ENCODE assay signal across 20 cellular contexts in genomic region chr1:36692465-36692864, GRCh38.
"Had no signal": no experiment of that assay in that cellular context is flagged by ENCODE, and none has a peak within 500 bp of the region (broad histone marks: within the 10 kb centered on the region; RNA-seq: fewer than 3 reads in every experiment).

No MANE protein-coding gene starts in this region.

- H3K4me3 Mint-ChIP-seq: dendritic cell treated with granulocyte-macrophage colony-stimulating factor and Interleukin-4, amounts not matched to agents 40 ng/mL and 50 ng/mL, for 4 days; effector memory CD8-positive, alpha-beta T cell; immature natural killer cell; mesothelial cell of epicardium; naive B cell had no signal

- H3K4me1 Mint-ChIP-seq: immature natural killer cell, mesothelial cell of epicardium, naive B cell had no signal

- H3K79me2 ChIP-seq: hepatocyte had no signal

- H3K36me3 ChIP-seq: colonic mucosa, esophagus muscularis mucosa, gastroesophageal sphincter, heart left ventricle, left lung, lower lobe of right lung had no signal

- H3K4me1 ChIP-seq: colonic mucosa, esophagus muscularis mucosa, foreskin keratinocyte, gastroesophageal sphincter, heart left ventricle, left lung, lower lobe of right lung had no signal

- H3K27ac ChIP-seq: colonic mucosa, esophagus muscularis mucosa, foreskin keratinocyte, gastroesophageal sphincter, heart left ventricle, hepatocyte, left lung, lower lobe of right lung had no signal

- H2AFZ ChIP-seq: hepatocyte had no signal

- DNase-seq: colonic mucosa; cortex of kidney; effector CD8-positive, alpha-beta T cell; effector memory CD8-positive, alpha-beta T cell; foreskin keratinocyte; heart left ventricle; hypothalamus; immature natural killer cell; left cardiac atrium; left lung; left ventricle myocardium superior; lower lobe of right lung; mesenchymal stem cell; mucosa of descending colon; naive B cell had no signal

- H3K27ac Mint-ChIP-seq: dendritic cell treated with granulocyte-macrophage colony-stimulating factor and Interleukin-4, amounts not matched to agents 40 ng/mL and 50 ng/mL, for 4 days; effector memory CD8-positive, alpha-beta T cell; immature natural killer cell; mesothelial cell of epicardium; naive B cell had no signal

- H3K36me3 Mint-ChIP-seq: immature natural killer cell, mesothelial cell of epicardium, naive B cell had no signal

- H3K4me3 ChIP-seq: colonic mucosa, esophagus muscularis mucosa, gastroesophageal sphincter, heart left ventricle, hepatocyte, left lung, lower lobe of right lung, mucosa of descending colon had no signal

- ATAC-seq: effector memory CD8-positive, alpha-beta T cell; foreskin keratinocyte; gastroesophageal sphincter; heart left ventricle; left lung; left ventricle myocardium superior; lower lobe of right lung; mucosa of descending colon had no signal

- H3K9me3 Mint-ChIP-seq: dendritic cell treated with granulocyte-macrophage colony-stimulating factor and Interleukin-4, amounts not matched to agents 40 ng/mL and 50 ng/mL, for 4 days; effector memory CD8-positive, alpha-beta T cell; immature natural killer cell; mesothelial cell of epicardium had no signal

- H3K4me2 ChIP-seq: hepatocyte had no signal

- H3K9me3 ChIP-seq: colonic mucosa, esophagus muscularis mucosa, gastroesophageal sphincter, heart left ventricle, left lung, lower lobe of right lung, mucosa of descending colon had no signal

- H3K27me3 ChIP-seq: colonic mucosa, foreskin keratinocyte had no signal
